10 cellular contexts compared by ENCODE assay signal in genomic region chr11:10526974-10527918, GRCh38. TPM values are rescaled to one million over a fixed set of nuclear protein-coding genes. Genes with fewer than 3 reads are reported as not detected.
DNase-seq lines count a peak whose midpoint lies in the region; ATAC-seq and TF ChIP-seq lines count a peak whose summit lies in the region.
"Had no signal": no experiment of that assay in that cellular context is flagged by ENCODE, and none has a peak within 500 bp of the region (broad histone marks: within the 10 kb centered on the region; RNA-seq: fewer than 3 reads in every experiment).

No MANE protein-coding gene starts in this region.

- peaks cover 7% of the 10 kb centered on the region for H3K4me1 ChIP-seq in psoas muscle

- H3K27me3 ChIP-seq in psoas muscle (ENCODE audit: insufficient read depth in 3 of 3, low read length in 2 of 3), result no peaks in the 10 kb centered on the region

- no peaks in the 10 kb centered on the region for H3K9me3 ChIP-seq in psoas muscle

- WGBS in psoas muscle, 3 donors, result 67 to 88% (median 79%) methylated on average over 6 of the region's 6 CpGs

- intact Hi-C loops in psoas muscle (cut with DNase I), result no loop called here

- TF ChIP-seq CTCF in psoas muscle (IDR thresholded peaks at IDR 0.05), result no peak

- DNase-seq in psoas muscle (no peak), DMS114 treated with DMSO at 0.1 percent for 48 hours (lab: John Stamatoyannopoulos, UW; ENCODE audit: unreplicated experiment) (no peak), OCI-M1 (lab: John Stamatoyannopoulos, UW) (no peak), DMS 273 (lab: John Stamatoyannopoulos, UW; ENCODE audit: unreplicated experiment) (no peak)
- DNase-seq: NCI-H526 treated with DMSO at 0.1 percent for 48 hours; stimulated activated naive CD4-positive, alpha-beta T cell had no signal

- peaks cover 3 to 93% of the 10 kb centered on the region in 2 donors for H3K36me3 ChIP-seq in psoas muscle (ENCODE audit: insufficient read depth in 1 of 2, low read depth in 1 of 2)

- no peak overlapping the region for H3K4me3 ChIP-seq in psoas muscle

- ATAC-seq in GM19043 (IDR thresholded peaks at IDR 0.05; ENCODE audit: low read depth, unreplicated experiment), result peak; percentile 91
- peak; percentile 68 for ATAC-seq in HG03066 (IDR thresholded peaks at IDR 0.05; ENCODE audit: low read depth, unreplicated experiment)
- ATAC-seq in psoas muscle, result peak; percentile 52 to 60 (median 53)
- ATAC-seq in GM18498 (IDR thresholded peaks at IDR 0.05; ENCODE audit: unreplicated experiment), result no peak

- H3K27ac ChIP-seq in angular gyrus (ENCODE audit: low read depth, low read length), result peak overlapping the region; percentile 88
- peak overlapping the region; percentile 51 for H3K27ac ChIP-seq in psoas muscle

RNA-seq across cellular contexts. Expression of gene RNF141, which starts 13.7 kb away (rescaled TPM):
- 10 to 100 TPM; 16.6 to 42.2 (median 36.1) TPM for total RNA-seq in psoas muscle
- 10 to 100 TPM in 2 of 3 donors, 1 to 10 TPM in 1; 5.0 to 13.7 (median 11.7) TPM for polyA plus RNA-seq in psoas muscle

RNA-seq across cellular contexts. Expression of gene LYVE1, which starts 41.2 kb away (rescaled TPM):
- total RNA-seq in psoas muscle, result 10 to 100 TPM; 17.4 to 37.0 (median 32.8) TPM
- polyA plus RNA-seq in psoas muscle, result 10 to 100 TPM in 1 of 3 donors, 1 to 10 TPM in 2; 5.2 to 12.9 (median 5.7) TPM
